Comparison of ENCODE assay signal across 15 cellular contexts in the genomic region with DNA sequence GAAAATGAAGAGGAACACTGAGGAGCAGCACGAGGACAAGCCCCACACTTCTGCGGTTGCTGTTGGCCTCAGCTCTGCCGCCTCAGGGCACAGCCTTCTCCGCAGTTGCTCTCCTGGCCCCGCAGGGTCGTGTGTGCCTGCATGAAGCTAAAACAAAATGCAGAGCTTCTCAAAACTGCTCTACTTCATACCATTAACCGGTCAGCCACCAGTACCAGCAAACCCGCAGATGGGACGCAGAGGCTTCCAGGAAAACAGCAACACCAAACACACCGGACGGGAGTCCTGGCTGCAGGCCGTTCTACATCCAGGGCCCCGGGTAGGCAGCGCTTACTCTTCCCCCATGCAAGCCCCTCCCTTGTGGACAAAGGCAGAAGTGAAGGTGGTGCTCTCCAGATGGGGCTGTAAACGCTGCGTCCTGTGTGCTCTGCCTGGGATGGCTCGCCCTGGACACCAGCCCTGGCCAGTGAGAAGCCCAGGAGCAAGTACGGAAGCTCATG. TPM values are rescaled to one million over a fixed set of nuclear protein-coding genes. Genes with fewer than 3 reads are reported as not detected.
DNase-seq lines count a peak whose midpoint lies in the region; ATAC-seq and TF ChIP-seq lines count a peak whose summit lies in the region.
"Had no signal": no experiment of that assay in that cellular context is flagged by ENCODE, and none has a peak within 500 bp of the region (broad histone marks: within the 10 kb centered on the region; RNA-seq: fewer than 3 reads in every experiment).

No MANE protein-coding gene starts in this region.

- WGBS in mesenchymal stem cell, result 78% methylated on average over 18 of the region's 18 CpGs

- ATAC-seq in HG03354 (IDR thresholded peaks at IDR 0.05; ENCODE audit: poor library complexity, severe bottlenecking, unreplicated experiment), result no peak

- H2BK120ac ChIP-seq in mesenchymal stem cell (ENCODE audit: low read depth, low read length), result no peak overlapping the region

- no peak overlapping the region for H2AK5ac ChIP-seq in mesenchymal stem cell (ENCODE audit: low read length, severe bottlenecking)

- H2BK12ac ChIP-seq in mesenchymal stem cell (ENCODE audit: low read length in 2 of 2), result no peak overlapping the region

- H3K4ac ChIP-seq in mesenchymal stem cell (ENCODE audit: low read depth in 1 of 2, low read length in 2 of 2), result no peak overlapping the region

- no peak for TF ChIP-seq CTCF in BE2C (IDR thresholded peaks at IDR 0.05; ENCODE audit: low read depth, low read length)

- no peak overlapping the region for H2BK15ac ChIP-seq in mesenchymal stem cell (ENCODE audit: low read depth, poor library complexity, severe bottlenecking)

- H4K91ac ChIP-seq in mesenchymal stem cell (ENCODE audit: low read length), result no peak overlapping the region

- DNase-seq in BE2C (peak; percentile 39), G401 (ENCODE audit: low spot score) (peak; percentile 1), T1000 (lab: John Stamatoyannopoulos, UW) (peak; percentile 9), mesenchymal stem cell (peak; percentile 15), SKM-1 (lab: John Stamatoyannopoulos, UW; ENCODE audit: unreplicated experiment) (no peak), COLO668 (lab: John Stamatoyannopoulos, UW; ENCODE audit: unreplicated experiment) (no peak)
- DNase-seq: activated CD8-positive, alpha-beta memory T cell treated with anti-CD3 and anti-CD28 coated beads, Interleukin-2, amount 50 U/mL, for 4 hours; DMS79 treated with DMSO at 0.1 percent for 48 hours; immature natural killer cell; NCI-H446 treated with DMSO at 0.1 percent for 48 hours; occipital lobe; stimulated activated CD4-positive, alpha-beta T cell treated with anti-CD3 and anti-CD28 coated beads, Interleukin-2, amount 100 ng/mL, for 24 hours had no signal

- H3K27me3 ChIP-seq in BE2C (peaks cover 25% of the 10 kb centered on the region), mesenchymal stem cell (ENCODE audit: control insufficient read depth in 1 of 2, insufficient read depth in 1 of 2, low read length in 2 of 2) (peaks cover 6 to 40% of the 10 kb centered on the region in 2 experiments)

- H3K27ac ChIP-seq in mesenchymal stem cell (ENCODE audit: low read length, poor library complexity, severe bottlenecking), result no peak overlapping the region
- H3K27ac ChIP-seq: KMS-11 had no signal

- no peak overlapping the region for H4K8ac ChIP-seq in mesenchymal stem cell (ENCODE audit: low read length)

- no peak overlapping the region for H2AFZ ChIP-seq in mesenchymal stem cell (ENCODE audit: low read depth, low read length)

- no peak overlapping the region for H3K9ac ChIP-seq in mesenchymal stem cell (ENCODE audit: low read length)
- H3K9ac ChIP-seq: KMS-11 had no signal

- no peak overlapping the region for H3K4me2 ChIP-seq in mesenchymal stem cell (ENCODE audit: low read length, poor library complexity, severe bottlenecking)

- H3K18ac ChIP-seq in mesenchymal stem cell (ENCODE audit: low read depth in 1 of 2, low read length in 2 of 2), result no peak overlapping the region

- no peaks in the 10 kb centered on the region; the same call in 1 of the 2 replicates for H3K4me1 ChIP-seq in BE2C
- H3K4me1 ChIP-seq in mesenchymal stem cell (ENCODE audit: control insufficient read depth, insufficient read depth, low read depth, low read length), result peaks cover 28% of the 10 kb centered on the region

- H3K79me1 ChIP-seq in mesenchymal stem cell (replicated peaks; ENCODE audit: low read length, poor library complexity, severe bottlenecking), result no peaks in the 10 kb centered on the region

- H3K36me3 ChIP-seq in BE2C (no peaks in the 10 kb centered on the region), mesenchymal stem cell (ENCODE audit: control insufficient read depth in 1 of 2, insufficient read depth in 2 of 2, low read depth in 1 of 2, low read length in 2 of 2) (peaks cover 0 to 4% of the 10 kb centered on the region in 2 experiments)

- H3K4me3 ChIP-seq in BE2C (ENCODE audit: low read depth, low read length) (no peak overlapping the region), mesenchymal stem cell (ENCODE audit: insufficient read depth in 1 of 2, low read depth in 1 of 2, low read length in 2 of 2) (peak overlapping the region in 1 of 2 experiments; percentile 9)

- in situ Hi-C loops in G401 (cut with HindIII; ENCODE audit: low sequenced_read_pairs), result no loop called here

- no peak overlapping the region for H2BK5ac ChIP-seq in mesenchymal stem cell (ENCODE audit: low read depth, low read length, poor library complexity, severe bottlenecking)

- H3K14ac ChIP-seq in mesenchymal stem cell (ENCODE audit: low read length in 2 of 2), result no peak overlapping the region

- H3K9me3 ChIP-seq in BE2C (no peaks in the 10 kb centered on the region), mesenchymal stem cell (ENCODE audit: control insufficient read depth, low read length) (no peaks in the 10 kb centered on the region)

- no peak overlapping the region for H3K23ac ChIP-seq in mesenchymal stem cell (ENCODE audit: low read length in 2 of 2)

RNA-seq across cellular contexts. Expression of a gene that starts 7.1 kb away (rescaled TPM):
- polyA plus RNA-seq in BE2C (2012; ENCODE audit: insufficient read depth, insufficient read length, low read depth), result 32.0 TPM
- total RNA-seq in G401 (2014; rRNA removed; shearing (Covaris generic)), result 11.9 and 17.1 TPM in 2 replicates
- 7.6 TPM for polyA plus RNA-seq in mesenchymal stem cell (2013, experiment 1 of 2)
- polyA plus RNA-seq in mesenchymal stem cell (2013, experiment 2 of 2), result 7.7 TPM

RNA-seq across cellular contexts. Expression of a gene that starts 48.9 kb away (rescaled TPM):
- not detected for polyA plus RNA-seq in BE2C (2012; ENCODE audit: insufficient read depth, insufficient read length, low read depth)
- total RNA-seq in G401 (2014; rRNA removed; shearing (Covaris generic)), result 3.5 and 4.3 TPM in 2 replicates
- not detected for polyA plus RNA-seq in mesenchymal stem cell (2013, experiment 1 of 2)
- polyA plus RNA-seq in mesenchymal stem cell (2013, experiment 2 of 2), result not detected
- total RNA-seq: occipital lobe, subcutaneous adipose tissue had no signal
- polyA plus RNA-seq: immature natural killer cell had no signal

RNA-seq across cellular contexts. Expression of a gene that starts 50.6 kb away (rescaled TPM):
- not detected for polyA plus RNA-seq in BE2C (2012; ENCODE audit: insufficient read depth, insufficient read length, low read depth)
- total RNA-seq in G401 (2014; rRNA removed; shearing (Covaris generic)), result not detected in 2 replicates
- polyA plus RNA-seq in mesenchymal stem cell (2013, experiment 1 of 2), result not detected
- polyA plus RNA-seq in mesenchymal stem cell (2013, experiment 2 of 2), result not detected
- total RNA-seq: occipital lobe had no signal

Comparison
In these comparisons a context has a peak if more than half of its experiments do, and no peak if none do; other contexts are left out.
1. DNase-seq: peak in BE2C (single experiment), G401 (single experiment), T1000 (single experiment) and mesenchymal stem cell (single experiment); none in SKM-1 (single experiment) and COLO668 (single experiment).